ENCODE assay signal across 1 cellular context in the genomic region with DNA sequence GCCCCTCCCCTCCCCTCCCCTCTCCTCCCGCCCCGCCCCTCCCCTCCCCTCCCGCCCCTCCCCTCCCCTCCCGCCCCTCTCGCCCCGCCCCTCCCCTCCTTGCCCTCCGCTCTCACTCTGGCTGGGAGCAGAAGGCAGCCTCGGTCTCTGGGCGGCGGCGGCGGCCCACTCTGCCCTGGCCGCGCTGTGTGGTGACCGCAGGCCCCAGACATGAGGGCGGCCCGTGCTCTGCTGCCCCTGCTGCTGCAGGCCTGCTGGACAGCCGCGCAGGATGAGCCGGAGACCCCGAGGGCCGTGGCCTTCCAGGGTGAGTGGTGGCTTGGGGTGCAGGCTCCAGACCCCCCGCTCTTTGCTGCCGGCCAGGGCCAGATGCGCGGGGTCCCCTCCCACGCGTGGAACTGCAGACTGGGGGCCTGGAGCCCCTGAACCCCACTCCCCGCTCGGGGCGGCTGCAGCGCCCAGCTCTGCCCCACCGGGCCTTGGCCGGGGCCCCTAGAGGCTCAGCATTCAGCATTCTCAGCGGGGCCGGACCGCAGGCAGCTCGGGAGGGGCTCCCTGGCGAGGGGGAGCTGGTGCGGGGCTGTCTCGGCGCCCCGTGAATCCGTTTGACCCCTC.
A peak's percentile ranks its signal among the peaks of the same experiment; 100 is the strongest.
TF ChIP-seq lines count a peak whose summit lies in the region.

A gene with protein sequence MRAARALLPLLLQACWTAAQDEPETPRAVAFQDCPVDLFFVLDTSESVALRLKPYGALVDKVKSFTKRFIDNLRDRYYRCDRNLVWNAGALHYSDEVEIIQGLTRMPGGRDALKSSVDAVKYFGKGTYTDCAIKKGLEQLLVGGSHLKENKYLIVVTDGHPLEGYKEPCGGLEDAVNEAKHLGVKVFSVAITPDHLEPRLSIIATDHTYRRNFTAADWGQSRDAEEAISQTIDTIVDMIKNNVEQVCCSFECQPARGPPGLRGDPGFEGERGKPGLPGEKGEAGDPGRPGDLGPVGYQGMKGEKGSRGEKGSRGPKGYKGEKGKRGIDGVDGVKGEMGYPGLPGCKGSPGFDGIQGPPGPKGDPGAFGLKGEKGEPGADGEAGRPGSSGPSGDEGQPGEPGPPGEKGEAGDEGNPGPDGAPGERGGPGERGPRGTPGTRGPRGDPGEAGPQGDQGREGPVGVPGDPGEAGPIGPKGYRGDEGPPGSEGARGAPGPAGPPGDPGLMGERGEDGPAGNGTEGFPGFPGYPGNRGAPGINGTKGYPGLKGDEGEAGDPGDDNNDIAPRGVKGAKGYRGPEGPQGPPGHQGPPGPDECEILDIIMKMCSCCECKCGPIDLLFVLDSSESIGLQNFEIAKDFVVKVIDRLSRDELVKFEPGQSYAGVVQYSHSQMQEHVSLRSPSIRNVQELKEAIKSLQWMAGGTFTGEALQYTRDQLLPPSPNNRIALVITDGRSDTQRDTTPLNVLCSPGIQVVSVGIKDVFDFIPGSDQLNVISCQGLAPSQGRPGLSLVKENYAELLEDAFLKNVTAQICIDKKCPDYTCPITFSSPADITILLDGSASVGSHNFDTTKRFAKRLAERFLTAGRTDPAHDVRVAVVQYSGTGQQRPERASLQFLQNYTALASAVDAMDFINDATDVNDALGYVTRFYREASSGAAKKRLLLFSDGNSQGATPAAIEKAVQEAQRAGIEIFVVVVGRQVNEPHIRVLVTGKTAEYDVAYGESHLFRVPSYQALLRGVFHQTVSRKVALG (plus strand): TSS at position 130 of the 615 bp plus-strand sequence. CDS start 81 bp downstream, at position 211.

TF ChIP-seq in WTC11, 78 proteins besides CTCF, POLR2A, EP300 and RAD21 (continued from another document):
- TF ChIP-seq CBFB (CRISPR knock-in tag; IDR thresholded peaks at IDR 0.05; ENCODE audit: low read depth): no peak
- TF ChIP-seq CREM (CRISPR knock-in tag; IDR thresholded peaks at IDR 0.05): no peak
- TF ChIP-seq, protein P1, sequence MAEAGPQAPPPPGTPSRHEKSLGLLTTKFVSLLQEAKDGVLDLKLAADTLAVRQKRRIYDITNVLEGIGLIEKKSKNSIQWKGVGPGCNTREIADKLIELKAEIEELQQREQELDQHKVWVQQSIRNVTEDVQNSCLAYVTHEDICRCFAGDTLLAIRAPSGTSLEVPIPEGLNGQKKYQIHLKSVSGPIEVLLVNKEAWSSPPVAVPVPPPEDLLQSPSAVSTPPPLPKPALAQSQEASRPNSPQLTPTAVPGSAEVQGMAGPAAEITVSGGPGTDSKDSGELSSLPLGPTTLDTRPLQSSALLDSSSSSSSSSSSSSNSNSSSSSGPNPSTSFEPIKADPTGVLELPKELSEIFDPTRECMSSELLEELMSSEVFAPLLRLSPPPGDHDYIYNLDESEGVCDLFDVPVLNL (CRISPR knock-in tag; IDR thresholded peaks at IDR 0.05; ENCODE audit: borderline replicate concordance, low read depth): 0 out of 2 replicates have a peak, but pooled peaks have one; percentile 42
- TF ChIP-seq ESRRA (CRISPR knock-in tag; IDR thresholded peaks at IDR 0.05; ENCODE audit: borderline replicate concordance): no peak
- TF ChIP-seq, protein P2, sequence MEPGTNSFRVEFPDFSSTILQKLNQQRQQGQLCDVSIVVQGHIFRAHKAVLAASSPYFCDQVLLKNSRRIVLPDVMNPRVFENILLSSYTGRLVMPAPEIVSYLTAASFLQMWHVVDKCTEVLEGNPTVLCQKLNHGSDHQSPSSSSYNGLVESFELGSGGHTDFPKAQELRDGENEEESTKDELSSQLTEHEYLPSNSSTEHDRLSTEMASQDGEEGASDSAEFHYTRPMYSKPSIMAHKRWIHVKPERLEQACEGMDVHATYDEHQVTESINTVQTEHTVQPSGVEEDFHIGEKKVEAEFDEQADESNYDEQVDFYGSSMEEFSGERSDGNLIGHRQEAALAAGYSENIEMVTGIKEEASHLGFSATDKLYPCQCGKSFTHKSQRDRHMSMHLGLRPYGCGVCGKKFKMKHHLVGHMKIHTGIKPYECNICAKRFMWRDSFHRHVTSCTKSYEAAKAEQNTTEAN (CRISPR knock-in tag; IDR thresholded peaks at IDR 0.05): peak; percentile 39; the same call in 1 of the 2 replicates
- TF ChIP-seq, protein P3, sequence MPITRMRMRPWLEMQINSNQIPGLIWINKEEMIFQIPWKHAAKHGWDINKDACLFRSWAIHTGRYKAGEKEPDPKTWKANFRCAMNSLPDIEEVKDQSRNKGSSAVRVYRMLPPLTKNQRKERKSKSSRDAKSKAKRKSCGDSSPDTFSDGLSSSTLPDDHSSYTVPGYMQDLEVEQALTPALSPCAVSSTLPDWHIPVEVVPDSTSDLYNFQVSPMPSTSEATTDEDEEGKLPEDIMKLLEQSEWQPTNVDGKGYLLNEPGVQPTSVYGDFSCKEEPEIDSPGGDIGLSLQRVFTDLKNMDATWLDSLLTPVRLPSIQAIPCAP (CRISPR knock-in tag; IDR thresholded peaks at IDR 0.05): no peak
- TF ChIP-seq, protein P4, sequence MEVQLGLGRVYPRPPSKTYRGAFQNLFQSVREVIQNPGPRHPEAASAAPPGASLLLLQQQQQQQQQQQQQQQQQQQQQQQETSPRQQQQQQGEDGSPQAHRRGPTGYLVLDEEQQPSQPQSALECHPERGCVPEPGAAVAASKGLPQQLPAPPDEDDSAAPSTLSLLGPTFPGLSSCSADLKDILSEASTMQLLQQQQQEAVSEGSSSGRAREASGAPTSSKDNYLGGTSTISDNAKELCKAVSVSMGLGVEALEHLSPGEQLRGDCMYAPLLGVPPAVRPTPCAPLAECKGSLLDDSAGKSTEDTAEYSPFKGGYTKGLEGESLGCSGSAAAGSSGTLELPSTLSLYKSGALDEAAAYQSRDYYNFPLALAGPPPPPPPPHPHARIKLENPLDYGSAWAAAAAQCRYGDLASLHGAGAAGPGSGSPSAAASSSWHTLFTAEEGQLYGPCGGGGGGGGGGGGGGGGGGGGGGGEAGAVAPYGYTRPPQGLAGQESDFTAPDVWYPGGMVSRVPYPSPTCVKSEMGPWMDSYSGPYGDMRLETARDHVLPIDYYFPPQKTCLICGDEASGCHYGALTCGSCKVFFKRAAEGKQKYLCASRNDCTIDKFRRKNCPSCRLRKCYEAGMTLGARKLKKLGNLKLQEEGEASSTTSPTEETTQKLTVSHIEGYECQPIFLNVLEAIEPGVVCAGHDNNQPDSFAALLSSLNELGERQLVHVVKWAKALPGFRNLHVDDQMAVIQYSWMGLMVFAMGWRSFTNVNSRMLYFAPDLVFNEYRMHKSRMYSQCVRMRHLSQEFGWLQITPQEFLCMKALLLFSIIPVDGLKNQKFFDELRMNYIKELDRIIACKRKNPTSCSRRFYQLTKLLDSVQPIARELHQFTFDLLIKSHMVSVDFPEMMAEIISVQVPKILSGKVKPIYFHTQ (CRISPR knock-in tag; IDR thresholded peaks at IDR 0.05): no peak
- TF ChIP-seq, protein P5, sequence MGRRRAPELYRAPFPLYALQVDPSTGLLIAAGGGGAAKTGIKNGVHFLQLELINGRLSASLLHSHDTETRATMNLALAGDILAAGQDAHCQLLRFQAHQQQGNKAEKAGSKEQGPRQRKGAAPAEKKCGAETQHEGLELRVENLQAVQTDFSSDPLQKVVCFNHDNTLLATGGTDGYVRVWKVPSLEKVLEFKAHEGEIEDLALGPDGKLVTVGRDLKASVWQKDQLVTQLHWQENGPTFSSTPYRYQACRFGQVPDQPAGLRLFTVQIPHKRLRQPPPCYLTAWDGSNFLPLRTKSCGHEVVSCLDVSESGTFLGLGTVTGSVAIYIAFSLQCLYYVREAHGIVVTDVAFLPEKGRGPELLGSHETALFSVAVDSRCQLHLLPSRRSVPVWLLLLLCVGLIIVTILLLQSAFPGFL (CRISPR knock-in tag; IDR thresholded peaks at IDR 0.05; ENCODE audit: borderline replicate concordance): no peak
- TF ChIP-seq, protein P6, sequence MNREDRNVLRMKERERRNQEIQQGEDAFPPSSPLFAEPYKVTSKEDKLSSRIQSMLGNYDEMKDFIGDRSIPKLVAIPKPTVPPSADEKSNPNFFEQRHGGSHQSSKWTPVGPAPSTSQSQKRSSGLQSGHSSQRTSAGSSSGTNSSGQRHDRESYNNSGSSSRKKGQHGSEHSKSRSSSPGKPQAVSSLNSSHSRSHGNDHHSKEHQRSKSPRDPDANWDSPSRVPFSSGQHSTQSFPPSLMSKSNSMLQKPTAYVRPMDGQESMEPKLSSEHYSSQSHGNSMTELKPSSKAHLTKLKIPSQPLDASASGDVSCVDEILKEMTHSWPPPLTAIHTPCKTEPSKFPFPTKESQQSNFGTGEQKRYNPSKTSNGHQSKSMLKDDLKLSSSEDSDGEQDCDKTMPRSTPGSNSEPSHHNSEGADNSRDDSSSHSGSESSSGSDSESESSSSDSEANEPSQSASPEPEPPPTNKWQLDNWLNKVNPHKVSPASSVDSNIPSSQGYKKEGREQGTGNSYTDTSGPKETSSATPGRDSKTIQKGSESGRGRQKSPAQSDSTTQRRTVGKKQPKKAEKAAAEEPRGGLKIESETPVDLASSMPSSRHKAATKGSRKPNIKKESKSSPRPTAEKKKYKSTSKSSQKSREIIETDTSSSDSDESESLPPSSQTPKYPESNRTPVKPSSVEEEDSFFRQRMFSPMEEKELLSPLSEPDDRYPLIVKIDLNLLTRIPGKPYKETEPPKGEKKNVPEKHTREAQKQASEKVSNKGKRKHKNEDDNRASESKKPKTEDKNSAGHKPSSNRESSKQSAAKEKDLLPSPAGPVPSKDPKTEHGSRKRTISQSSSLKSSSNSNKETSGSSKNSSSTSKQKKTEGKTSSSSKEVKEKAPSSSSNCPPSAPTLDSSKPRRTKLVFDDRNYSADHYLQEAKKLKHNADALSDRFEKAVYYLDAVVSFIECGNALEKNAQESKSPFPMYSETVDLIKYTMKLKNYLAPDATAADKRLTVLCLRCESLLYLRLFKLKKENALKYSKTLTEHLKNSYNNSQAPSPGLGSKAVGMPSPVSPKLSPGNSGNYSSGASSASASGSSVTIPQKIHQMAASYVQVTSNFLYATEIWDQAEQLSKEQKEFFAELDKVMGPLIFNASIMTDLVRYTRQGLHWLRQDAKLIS (CRISPR knock-in tag; IDR thresholded peaks at IDR 0.05; ENCODE audit: borderline replicate concordance): no peak
- no peak for TF ChIP-seq SMAD4 (CRISPR knock-in tag; IDR thresholded peaks at IDR 0.05)
- no peak for TF ChIP-seq TEAD1 (CRISPR knock-in tag; IDR thresholded peaks at IDR 0.05)
- no peak for TF ChIP-seq ZNF423 (CRISPR knock-in tag; IDR thresholded peaks at IDR 0.05)
- no peak for TF ChIP-seq ATF1 (CRISPR knock-in tag; IDR thresholded peaks at IDR 0.05)
- 0 out of 2 replicates have a peak, but pooled peaks have one; percentile 39 for TF ChIP-seq TP53 (CRISPR knock-in tag; IDR thresholded peaks at IDR 0.05)
- no peak for TF ChIP-seq CREB1 (CRISPR knock-in tag; IDR thresholded peaks at IDR 0.05)
- TF ChIP-seq GRHL2 (CRISPR knock-in tag; IDR thresholded peaks at IDR 0.05; ENCODE audit: insufficient replicate concordance, severe bottlenecking): no peak
- TF ChIP-seq, protein P7, sequence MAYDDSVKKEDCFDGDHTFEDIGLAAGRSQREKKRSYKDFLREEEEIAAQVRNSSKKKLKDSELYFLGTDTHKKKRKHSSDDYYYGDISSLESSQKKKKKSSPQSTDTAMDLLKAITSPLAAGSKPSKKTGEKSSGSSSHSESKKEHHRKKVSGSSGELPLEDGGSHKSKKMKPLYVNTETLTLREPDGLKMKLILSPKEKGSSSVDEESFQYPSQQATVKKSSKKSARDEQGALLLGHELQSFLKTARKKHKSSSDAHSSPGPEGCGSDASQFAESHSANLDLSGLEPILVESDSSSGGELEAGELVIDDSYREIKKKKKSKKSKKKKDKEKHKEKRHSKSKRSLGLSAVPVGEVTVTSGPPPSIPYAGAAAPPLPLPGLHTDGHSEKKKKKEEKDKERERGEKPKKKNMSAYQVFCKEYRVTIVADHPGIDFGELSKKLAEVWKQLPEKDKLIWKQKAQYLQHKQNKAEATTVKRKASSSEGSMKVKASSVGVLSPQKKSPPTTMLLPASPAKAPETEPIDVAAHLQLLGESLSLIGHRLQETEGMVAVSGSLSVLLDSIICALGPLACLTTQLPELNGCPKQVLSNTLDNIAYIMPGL (CRISPR knock-in tag; IDR thresholded peaks at IDR 0.05): peak; percentile 33; the same call in 1 of the 2 replicates
- TF ChIP-seq, protein P8, sequence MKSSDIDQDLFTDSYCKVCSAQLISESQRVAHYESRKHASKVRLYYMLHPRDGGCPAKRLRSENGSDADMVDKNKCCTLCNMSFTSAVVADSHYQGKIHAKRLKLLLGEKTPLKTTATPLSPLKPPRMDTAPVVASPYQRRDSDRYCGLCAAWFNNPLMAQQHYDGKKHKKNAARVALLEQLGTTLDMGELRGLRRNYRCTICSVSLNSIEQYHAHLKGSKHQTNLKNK (CRISPR knock-in tag; IDR thresholded peaks at IDR 0.05): no peak
- no peak for TF ChIP-seq HMGA2 (CRISPR knock-in tag; IDR thresholded peaks at IDR 0.05)
- 0 out of 2 replicates have a peak, but pooled peaks have one; percentile 54 for TF ChIP-seq ZNF232 (CRISPR knock-in tag; IDR thresholded peaks at IDR 0.05)
- no peak for TF ChIP-seq NR3C1 (CRISPR knock-in tag; conservative IDR thresholded peaks at IDR 0.05; ENCODE audit: low read depth)
- no peak; the same call in 1 of the 2 replicates for TF ChIP-seq SP1 (CRISPR knock-in tag; conservative IDR thresholded peaks at IDR 0.05)
- TF ChIP-seq, protein P9, sequence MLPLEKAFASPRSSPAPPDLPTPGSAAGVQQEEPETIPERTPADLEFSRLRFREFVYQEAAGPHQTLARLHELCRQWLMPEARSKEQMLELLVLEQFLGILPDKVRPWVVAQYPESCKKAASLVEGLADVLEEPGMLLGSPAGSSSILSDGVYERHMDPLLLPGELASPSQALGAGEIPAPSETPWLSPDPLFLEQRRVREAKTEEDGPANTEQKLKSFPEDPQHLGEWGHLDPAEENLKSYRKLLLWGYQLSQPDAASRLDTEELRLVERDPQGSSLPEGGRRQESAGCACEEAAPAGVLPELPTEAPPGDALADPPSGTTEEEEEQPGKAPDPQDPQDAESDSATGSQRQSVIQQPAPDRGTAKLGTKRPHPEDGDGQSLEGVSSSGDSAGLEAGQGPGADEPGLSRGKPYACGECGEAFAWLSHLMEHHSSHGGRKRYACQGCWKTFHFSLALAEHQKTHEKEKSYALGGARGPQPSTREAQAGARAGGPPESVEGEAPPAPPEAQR (CRISPR knock-in tag; IDR thresholded peaks at IDR 0.05): no peak
TF ChIP-seq in WTC11: peak in this region for 8.
